In the genomic region with DNA sequence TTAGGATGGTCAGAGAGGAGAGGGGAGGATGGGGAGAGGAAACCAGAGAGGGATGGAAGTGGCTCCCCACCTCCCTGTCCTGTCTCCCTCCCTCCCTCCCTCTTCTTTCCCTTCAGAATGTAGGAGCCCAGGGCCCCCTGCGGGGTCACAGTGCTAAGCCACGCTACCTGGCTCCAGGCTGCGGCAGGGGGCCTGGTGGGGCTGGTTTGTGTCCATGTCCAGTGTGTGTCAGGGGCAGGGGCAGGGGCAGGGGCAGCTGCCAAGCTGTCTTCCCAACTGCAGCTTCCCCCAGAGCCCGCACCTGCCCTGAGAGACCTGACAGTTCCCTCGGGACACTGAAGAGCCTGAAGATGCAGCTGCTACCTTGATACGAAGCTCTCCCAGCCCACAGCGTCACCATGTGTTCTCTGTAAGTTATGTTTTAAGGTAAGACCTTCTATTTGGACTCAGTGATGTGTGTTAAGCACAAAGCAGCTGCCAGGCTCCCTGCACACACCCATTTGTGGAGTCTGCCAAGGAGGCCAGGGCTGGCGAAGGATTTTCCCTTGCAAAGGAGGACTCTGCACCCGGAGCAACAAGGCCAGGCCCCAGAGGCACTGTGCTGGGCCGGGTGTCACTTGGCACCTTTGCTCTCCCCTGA, we compare ENCODE assay signal across 10 cellular contexts.
DNase-seq lines count a peak whose midpoint lies in the region; ATAC-seq, FAIRE-seq and TF ChIP-seq lines count a peak whose summit lies in the region.
"Had no signal": no experiment of that assay in that cellular context is flagged by ENCODE, and none has a peak within 500 bp of the region (broad histone marks: within the 10 kb centered on the region; RNA-seq: fewer than 3 reads in every experiment).

No MANE protein-coding gene starts in this region.

- POLR2A ChIA-PET in MCF 10A (lab: Yijun Ruan, JAX), result interaction anchor here (1.0 to 2.0 kb wide), 2 partner anchors 12 to 356 kb away, joined by 3 to 5 read pairs; no protein-coding TSS in a partner anchor
- POLR2A ChIA-PET in H1 (lab: Charles Lee; ENCODE audit: partially characterized antibody), result interaction anchor here (0.9 kb wide), 1 partner anchor 12 kb away, joined by 3 read pairs; no protein-coding TSS in a partner anchor

- TF ChIP-seq CTCF in MCF 10A (IDR thresholded peaks at IDR 0.05; ENCODE audit: unreplicated experiment) (no peak), H1 (IDR thresholded peaks at IDR 0.05; ENCODE audit: control extremely low read depth in 1 of 3, insufficient read depth in 1 of 3, low read depth in 1 of 3, low read length in 3 of 3) (no peak)

- H3K36me3 Mint-ChIP-seq in MCF 10A (ENCODE audit: insufficient read depth, unreplicated experiment), result peaks cover 7% of the 10 kb centered on the region

- no peak overlapping the region for H3K4me2 ChIP-seq in H1 (ENCODE audit: insufficient read depth in 1 of 2, low read depth in 2 of 2, low read length in 2 of 2)

- no peak overlapping the region for H3K27ac ChIP-seq in H1 (ENCODE audit: low read depth, low read length)

- FAIRE-seq in H1 (lab: Jason Lieb, UNC), result no peak

- H3K4me1 Mint-ChIP-seq in MCF 10A (ENCODE audit: insufficient read depth, unreplicated experiment), result peaks cover 12% of the 10 kb centered on the region

- H3K9ac ChIP-seq in H1 (replicated peaks in 1 of 4; ENCODE audit: extremely low read depth in 1 of 4, low read depth in 3 of 4, low read length in 3 of 4), result no peak overlapping the region

- H3K27me3 ChIP-seq in H1 (replicated peaks in 1 of 4; ENCODE audit: control insufficient read depth in 3 of 4, extremely low read depth in 1 of 4, insufficient read depth in 3 of 4, low read length in 3 of 4), result no peaks in the 10 kb centered on the region

- H3K9me3 ChIP-seq in H1 (ENCODE audit: insufficient read depth in 2 of 2, low read depth in 1 of 2, low read length in 1 of 2), result no peaks in the 10 kb centered on the region

- H3K23me2 ChIP-seq in H1 (ENCODE audit: low read depth, low read length), result no peaks in the 10 kb centered on the region

- 0 out of 2 replicates have a peak overlapping the region, but pooled peaks have one; percentile 4 for H2BK12ac ChIP-seq in H1 (ENCODE audit: low read depth, low read length)

- no peak overlapping the region for H3K4ac ChIP-seq in H1 (replicated peaks; ENCODE audit: insufficient read length, low read depth, low read length)

- H3K27me3 Mint-ChIP-seq in MCF 10A (ENCODE audit: insufficient read depth, unreplicated experiment), result no peaks in the 10 kb centered on the region

- CTCF ChIA-PET in MCF 10A (lab: Yijun Ruan, JAX) (interaction anchor here (0.6 to 4.1 kb wide), 2 partner anchors 17 to 296 kb away, joined by 5 to 26 read pairs; no protein-coding TSS in a partner anchor), H1 (lab: Charles Lee; ENCODE audit: partially characterized antibody) (interaction anchor here (0.7 to 9.5 kb wide), 15 partner anchors 12 to 372 kb away, joined by 3 to 125 read pairs (median 4); no protein-coding TSS in a partner anchor)

- H3K79me1 ChIP-seq in H1 (ENCODE audit: low read depth, low read length), result no peaks in the 10 kb centered on the region

- no peak overlapping the region for H3K4me3 Mint-ChIP-seq in MCF 10A (ENCODE audit: unreplicated experiment)

- no peak overlapping the region for H2AK5ac ChIP-seq in H1 (ENCODE audit: low read depth, low read length)

- ATAC-seq in HG02642 (IDR thresholded peaks at IDR 0.05; ENCODE audit: poor library complexity, unreplicated experiment) (no peak), GM18907 (IDR thresholded peaks at IDR 0.05; ENCODE audit: unreplicated experiment) (no peak)

- H2BK120ac ChIP-seq in H1 (replicated peaks; ENCODE audit: low read depth, low read length), result no peak overlapping the region

- H3K27ac Mint-ChIP-seq in MCF 10A (ENCODE audit: low read depth, unreplicated experiment), result no peak overlapping the region

- TF ChIP-seq EP300 in H1 (IDR thresholded peaks at IDR 0.05; ENCODE audit: borderline replicate concordance in 1 of 2, low read depth in 2 of 2, low read length in 2 of 2), result no peak

- H4K20me1 ChIP-seq in H1 (replicated peaks in 1 of 2; ENCODE audit: control insufficient read depth in 1 of 2, insufficient read depth in 2 of 2, low read length in 2 of 2), result no peaks in the 10 kb centered on the region

- peaks cover 0 to 3% (median 0%) of the 10 kb centered on the region in 4 experiments; a peak in 4 of 7 replicates for H3K4me1 ChIP-seq in H1 (replicated peaks in 1 of 4; ENCODE audit: control insufficient read depth in 3 of 4, insufficient read depth in 4 of 4, low read length in 3 of 4)

- DNase-seq in T47D (ENCODE audit: low read depth in 1 of 2, low spot score in 1 of 2) (peak; percentile 33 to 77), MCF 10A (ENCODE audit: unreplicated experiment) (no peak), NCI-H446 (lab: John Stamatoyannopoulos, UW) (peak; percentile 15 to 63), H1 (ENCODE audit: low read depth in 1 of 2, low spot score in 2 of 2) (no peak), GDM1 (lab: John Stamatoyannopoulos, UW) (no peak), GM03348 (ENCODE audit: low spot score) (no peak)
- DNase-seq: amygdala, NCI-H1930 had no signal

- no peak overlapping the region for H3K23ac ChIP-seq in H1 (ENCODE audit: insufficient read length)

- WGBS in H1 (ENCODE audit: extremely low coverage in 1 of 2, insufficient coverage in 1 of 2, insufficient read length in 1 of 2, insufficient replicate concordance in 2 of 2, low coverage in 1 of 2, low lambda C conversion rate in 2 of 2, missing lambda C conversion rate in 1 of 2), 2 experiments, result 87% methylated on average over 10 of the region's 10 CpGs; no CpG with 5 or more reads in 1 of the 2 experiments

- no peak overlapping the region for H3K56ac ChIP-seq in H1 (replicated peaks; ENCODE audit: insufficient read length, low read depth, low read length)

- H2BK15ac ChIP-seq in H1 (ENCODE audit: low read length), result no peak overlapping the region

- H3K18ac ChIP-seq in H1 (ENCODE audit: extremely low read depth, low read length), result no peak overlapping the region

- no peak overlapping the region for H4K8ac ChIP-seq in H1 (ENCODE audit: extremely low read depth, insufficient read depth, low read length)

- H2BK5ac ChIP-seq in H1 (ENCODE audit: low read depth, low read length), result no peak overlapping the region

- H2AFZ ChIP-seq in H1 (ENCODE audit: low read length), result 0 out of 2 replicates have a peak overlapping the region, but pooled peaks have one; percentile 8

- BruUV-seq in MCF 10A (replicated peaks; lab: Mats Ljungman, UMichigan), result no TSS peak

- in situ Hi-C loops in T47D (cut with HindIII; ENCODE audit: low pct_unique_long_range_greater_than_20kb, low sequenced_read_pairs), result no loop called here

- H3K79me2 ChIP-seq in H1 (ENCODE audit: control insufficient read depth in 1 of 2, insufficient read depth in 2 of 2, low read length in 2 of 2), result no peaks in the 10 kb centered on the region

- TF ChIP-seq RAD21 in H1 (IDR thresholded peaks at IDR 0.05 in 1 of 2, conservative IDR thresholded peaks at IDR 0.05 in 1 of 2; ENCODE audit: low read depth in 2 of 2, low read length in 2 of 2), result no peak

- no peak overlapping the region for H4K5ac ChIP-seq in H1 (ENCODE audit: insufficient read length, low read depth, low read length)

- H2BK20ac ChIP-seq in H1 (ENCODE audit: low read length), result no peak overlapping the region

- intact Hi-C loops in MCF 10A (cut with micrococcal nuclease), result no loop called here

- H3K14ac ChIP-seq in H1 (ENCODE audit: insufficient read length), result no peak overlapping the region

- no peak overlapping the region for H4K91ac ChIP-seq in H1 (replicated peaks; ENCODE audit: insufficient read length, low read length)

- H3K4me3 ChIP-seq in H1 (ENCODE audit: extremely low read depth in 1 of 4, insufficient read depth in 2 of 4, low read depth in 3 of 4, low read length in 4 of 4), result no peak overlapping the region

- no peaks in the 10 kb centered on the region for H3K9me3 Mint-ChIP-seq in MCF 10A (ENCODE audit: unreplicated experiment)

- no peaks in the 10 kb centered on the region for H3K36me3 ChIP-seq in H1 (ENCODE audit: control insufficient read depth in 2 of 4, insufficient read depth in 4 of 4, low read length in 3 of 4)

- no peak for TF ChIP-seq POLR2A in H1 (IDR thresholded peaks at IDR 0.05; ENCODE audit: control extremely low read depth in 1 of 2, low read depth in 2 of 2, low read length in 2 of 2)

TF ChIP-seq in H1, 55 proteins besides CTCF, POLR2A, EP300 and RAD21:
- TF ChIP-seq TAF7 (optimal IDR thresholded peaks at IDR 0.05; ENCODE audit: borderline replicate concordance, low read depth, low read length) (no peak), TCF12 (IDR thresholded peaks at IDR 0.05; ENCODE audit: low read depth, low read length) (no peak), GTF2F1 (IDR thresholded peaks at IDR 0.05; ENCODE audit: borderline replicate concordance, low read depth, low read length) (no peak), NANOG (IDR thresholded peaks at IDR 0.05; ENCODE audit: insufficient read depth, low read depth, low read length, poor library complexity, severe bottlenecking) (no peak), TEAD4 (IDR thresholded peaks at IDR 0.05; ENCODE audit: low read depth, low read length) (no peak), RNF2 (IDR thresholded peaks at IDR 0.05; ENCODE audit: borderline replicate concordance, low read depth, low read length, missing control alignments, poor library complexity, severe bottlenecking) (no peak), BACH1 (IDR thresholded peaks at IDR 0.05; ENCODE audit: low read length) (no peak), TAF1 (IDR thresholded peaks at IDR 0.05; ENCODE audit: low read depth, low read length) (no peak)
TF ChIP-seq in H1: peak in this region for 0.

Comparison
In these comparisons a context has a peak if more than half of its experiments do, and no peak if none do; other contexts are left out.
1. DNase-seq: peak in T47D (2 of 2) and NCI-H446 (2 of 2); none in MCF 10A (single experiment), H1 (0 of 2), GDM1 (single experiment) and GM03348 (single experiment).